Comparison of ENCODE assay signal across 29 cellular contexts in the genomic region with DNA sequence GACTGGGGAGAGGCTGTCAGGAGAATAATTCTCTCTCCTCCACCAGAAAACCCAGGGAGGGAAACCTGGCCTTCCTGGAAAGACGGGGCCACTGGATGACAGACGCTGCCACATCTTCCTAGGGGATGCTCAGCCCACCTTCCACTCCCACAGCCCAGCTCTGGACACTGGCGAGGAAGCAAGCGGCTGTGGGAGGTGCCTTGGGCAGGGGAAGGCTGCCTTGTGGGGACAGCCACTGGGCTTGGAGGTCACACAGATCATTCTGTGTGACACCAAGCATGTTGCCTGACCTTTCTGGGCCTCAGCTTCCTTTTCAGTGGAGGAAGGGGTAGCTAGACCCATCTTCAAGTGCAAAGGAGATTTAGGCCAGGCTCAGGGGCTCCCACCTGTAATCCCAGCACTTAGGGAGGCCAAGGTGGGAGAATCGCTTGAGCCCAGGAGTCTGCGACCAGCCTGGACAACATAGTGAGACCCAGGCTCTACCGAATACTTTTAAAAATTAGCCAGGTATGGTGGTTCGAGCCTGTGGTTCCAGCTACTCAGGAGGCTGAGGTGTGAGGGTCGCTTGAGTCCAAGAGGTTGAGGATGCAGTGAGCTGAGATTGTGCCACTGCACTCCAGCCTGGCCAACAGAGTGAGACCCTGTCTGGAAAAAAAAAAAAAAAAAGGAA. TPM values are rescaled to one million over a fixed set of nuclear protein-coding genes. Genes with fewer than 3 reads are reported as not detected.
DNase-seq lines count a peak whose midpoint lies in the region; ATAC-seq, FAIRE-seq and TF ChIP-seq lines count a peak whose summit lies in the region.
"Had no signal": no experiment of that assay in that cellular context is flagged by ENCODE, and none has a peak within 500 bp of the region (broad histone marks: within the 10 kb centered on the region; RNA-seq: fewer than 3 reads in every experiment).

No MANE protein-coding gene starts in this region.

- no peak overlapping the region for H3K9ac ChIP-seq in HepG2 (ENCODE audit: insufficient read depth, low read depth, low read length)
- H3K9ac ChIP-seq: KMS-11 had no signal

- no peak overlapping the region for H3K4me3 Mint-ChIP-seq in glutamatergic neuron (ENCODE audit: unreplicated experiment)
- no peak overlapping the region for H3K4me3 Mint-ChIP-seq in activated T-cell treated with anti-CD3 and anti-CD28 coated beads, Interleukin-2, amount 50 U/mL, for 4 hours
- H3K4me3 Mint-ChIP-seq: CD4-positive, alpha-beta memory T cell; GM23338; H9; HFFc6 had no signal

- H2AFZ ChIP-seq in HepG2 (ENCODE audit: low read length) = no peak overlapping the region
- H2AFZ ChIP-seq: GM23338 had no signal

- intact Hi-C loops in HepG2 (cut with micrococcal nuclease; ENCODE audit: unreplicated experiment) = no loop called here
- intact Hi-C loops in right lobe of liver (cut with DNase I) = no loop called here
- intact Hi-C loops in sigmoid colon (cut with DNase I) = no loop called here

- no peak for DNase-seq in HepG2 (ENCODE audit: low spot score)
- DNase-seq in right lobe of liver = no peak
- DNase-seq in glutamatergic neuron = peak; percentile 10
- peak; percentile 56 for DNase-seq in sigmoid colon
- no peak for DNase-seq in activated T-cell treated with anti-CD3 and anti-CD28 coated beads, Interleukin-2, amount 50 U/mL, for 4 hours
- DNase-seq in WERI-Rb-1 = no peak
- no peak for DNase-seq in stimulated activated CD4-positive, alpha-beta T cell treated with anti-CD3 and anti-CD28 coated beads, Interleukin-4, amount 100 ng/mL, for 24 hours
- DNase-seq: C1 segment of cervical spinal cord, COR-L47, DMS53, H9, HFFc6, IMR-90, NCI-H1048, NCI-H1417, NCI-H1694 treated with DMSO at 0.1 percent for 48 hours, NCI-H2081, NCI-H2171, NCI-H226, NCI-H510A, SIG-M5 had no signal

- H3K27ac ChIP-seq in HepG2 (ENCODE audit: extremely low read length, insufficient read depth, low read length) (no peak overlapping the region), right lobe of liver (no peak overlapping the region), sigmoid colon (no peak overlapping the region), WERI-Rb-1 (no peak overlapping the region)
- H3K27ac ChIP-seq: A549, KMS-11, RWPE1, SK-N-MC had no signal

- H3K9me3 ChIP-seq in HepG2 (ENCODE audit: low read length) (no peaks in the 10 kb centered on the region), right lobe of liver (no peaks in the 10 kb centered on the region), sigmoid colon (no peaks in the 10 kb centered on the region), WERI-Rb-1 (ENCODE audit: severe bottlenecking) (no peaks in the 10 kb centered on the region)
- H3K9me3 ChIP-seq: A549 had no signal

- TF ChIP-seq RAD21 in HepG2 (CRISPR knock-in tag; IDR thresholded peaks at IDR 0.05) = no peak

- in situ Hi-C loops in HepG2 (cut with HindIII; ENCODE audit: extremely low pct_ligation_motif_present, low pct_unique_long_range_greater_than_20kb) = no loop called here

- peaks cover 22% of the 10 kb centered on the region for H3K27me3 Mint-ChIP-seq in glutamatergic neuron (ENCODE audit: unreplicated experiment)
- H3K27me3 Mint-ChIP-seq in activated T-cell treated with anti-CD3 and anti-CD28 coated beads, Interleukin-2, amount 50 U/mL, for 4 hours (ENCODE audit: low read depth) = peaks cover 60% of the 10 kb centered on the region

- H3K4me2 ChIP-seq in HepG2 (ENCODE audit: low read depth, low read length) = no peak overlapping the region
- H3K4me2 ChIP-seq: A549, GM23338, KMS-11 had no signal

- no TSS peak for BruUV-seq in HepG2 (replicated peaks; lab: Mats Ljungman, UMichigan)

- WGBS in HepG2 (ENCODE audit: low lambda C conversion rate) = 55% methylated on average over 8 of the region's 9 CpGs
- 67% methylated on average over 3 of the region's 9 CpGs for WGBS in right lobe of liver (ENCODE audit: insufficient coverage, low coverage, low lambda C conversion rate, missing lambda C conversion rate)
- 82 to 87% methylated on average over 9 of the region's 9 CpGs for WGBS in sigmoid colon, 2 donors

- H3K79me2 ChIP-seq in HepG2 (ENCODE audit: insufficient read depth, low read length) = no peaks in the 10 kb centered on the region

- peaks cover 3% of the 10 kb centered on the region for H3K4me1 Mint-ChIP-seq in glutamatergic neuron (ENCODE audit: low read depth, unreplicated experiment)
- H3K4me1 Mint-ChIP-seq in activated T-cell treated with anti-CD3 and anti-CD28 coated beads, Interleukin-2, amount 50 U/mL, for 4 hours (ENCODE audit: low read depth) = peaks cover 13% of the 10 kb centered on the region

- H3K36me3 Mint-ChIP-seq in glutamatergic neuron (ENCODE audit: unreplicated experiment) = no peaks in the 10 kb centered on the region
- H3K36me3 Mint-ChIP-seq in activated T-cell treated with anti-CD3 and anti-CD28 coated beads, Interleukin-2, amount 50 U/mL, for 4 hours (ENCODE audit: insufficient read depth) = no peaks in the 10 kb centered on the region

- H3K9me3 Mint-ChIP-seq in glutamatergic neuron (ENCODE audit: unreplicated experiment) = peaks cover 7% of the 10 kb centered on the region
- no peaks in the 10 kb centered on the region for H3K9me3 Mint-ChIP-seq in activated T-cell treated with anti-CD3 and anti-CD28 coated beads, Interleukin-2, amount 50 U/mL, for 4 hours
- H3K9me3 Mint-ChIP-seq: HFFc6 had no signal

- CTCF ChIA-PET in HepG2 (lab: Yijun Ruan, JAX; ENCODE audit: low intra/inter-chr PET ratio, low total read pairs) = no interaction called here

- H3K36me3 ChIP-seq in HepG2 (replicated peaks in 1 of 2; ENCODE audit: control insufficient read depth in 1 of 2, insufficient read depth in 2 of 2, low read length in 2 of 2) (no peaks in the 10 kb centered on the region), right lobe of liver (no peaks in the 10 kb centered on the region), sigmoid colon (no peaks in the 10 kb centered on the region), WERI-Rb-1 (no peaks in the 10 kb centered on the region)

- H3K4me1 ChIP-seq in HepG2 (ENCODE audit: insufficient read depth, low read length) (no peaks in the 10 kb centered on the region), right lobe of liver (peaks cover 0 to 8% (median 2%) of the 10 kb centered on the region in 4 donors), sigmoid colon (peaks cover 0 to 16% (median 15%) of the 10 kb centered on the region in 4 donors)
- H3K4me1 ChIP-seq: A549 had no signal

- no peak for FAIRE-seq in HepG2 (lab: Jason Lieb, UNC)
- FAIRE-seq: A549, GM18507 had no signal

- TF ChIP-seq CTCF in HepG2 (CRISPR knock-in tag; IDR thresholded peaks at IDR 0.05) (no peak), right lobe of liver (IDR thresholded peaks at IDR 0.05) (no peak), glutamatergic neuron (IDR thresholded peaks at IDR 0.05; ENCODE audit: partially characterized antibody, unreplicated experiment) (no peak), sigmoid colon (IDR thresholded peaks at IDR 0.05) (no peak), WERI-Rb-1 (IDR thresholded peaks at IDR 0.05; ENCODE audit: low read depth, low read length) (no peak)

- ATAC-seq in HepG2 (no peak), right lobe of liver (no peak)
- no peak for ATAC-seq in activated T-cell treated with anti-CD3 and anti-CD28 coated beads, Interleukin-2, amount 50 U/mL, for 4 hours
- ATAC-seq: A549, GM23338, Panc1 had no signal

- H3K4me3 ChIP-seq in HepG2 (replicated peaks in 1 of 3; ENCODE audit: insufficient read depth in 1 of 3, low read depth in 2 of 3, low read length in 3 of 3) = no peak overlapping the region
- no peak overlapping the region for H3K4me3 ChIP-seq in right lobe of liver
- no peak overlapping the region for H3K4me3 ChIP-seq in sigmoid colon
- no peak overlapping the region for H3K4me3 ChIP-seq in WERI-Rb-1 (ENCODE audit: low read depth, low read length)
- H3K4me3 ChIP-seq: A549, GM23338, SK-N-MC had no signal

- no peak overlapping the region for H3K27ac Mint-ChIP-seq in glutamatergic neuron (ENCODE audit: unreplicated experiment)
- H3K27ac Mint-ChIP-seq: CD4-positive, alpha-beta memory T cell; GM23338; H9; HFFc6 had no signal

- TF ChIP-seq POLR2A in HepG2 (IDR thresholded peaks at IDR 0.05; ENCODE audit: insufficient read depth in 1 of 2, low read depth in 2 of 2, low read length in 2 of 2) = no peak
- TF ChIP-seq POLR2A in right lobe of liver (IDR thresholded peaks at IDR 0.05) = no peak
- no peak for TF ChIP-seq POLR2A in sigmoid colon (IDR thresholded peaks at IDR 0.05)

- H3K27me3 ChIP-seq in HepG2 (ENCODE audit: control insufficient read depth in 1 of 2, insufficient read depth in 2 of 2, low read length in 2 of 2) (peaks cover 2 to 5% of the 10 kb centered on the region in 2 experiments; a peak in 1 of 5 replicates), right lobe of liver (peaks cover 4 to 15% of the 10 kb centered on the region in 2 donors), sigmoid colon (peaks cover 25 to 100% (median 68%) of the 10 kb centered on the region in 3 donors), WERI-Rb-1 (ENCODE audit: insufficient read depth, low read depth, severe bottlenecking) (peaks cover 3% of the 10 kb centered on the region)

- H4K20me1 ChIP-seq in HepG2 (ENCODE audit: insufficient read depth, low read length) = no peaks in the 10 kb centered on the region

- POLR2A ChIA-PET in HepG2 (lab: Yijun Ruan, JAX) = no interaction called here

- no peak for TF ChIP-seq EP300 in HepG2 (IDR thresholded peaks at IDR 0.05; ENCODE audit: low read depth in 2 of 2, low read length in 2 of 2)
- TF ChIP-seq EP300 in HepG2 (CRISPR knock-in tag; IDR thresholded peaks at IDR 0.05; ENCODE audit: borderline replicate concordance) = no peak
- no peak for TF ChIP-seq EP300 in sigmoid colon (IDR thresholded peaks at IDR 0.05)

RNA-seq across cellular contexts. Expression of a gene that starts 9.8 kb away (rescaled TPM):
- total RNA-seq in HepG2 (2016; rRNA removed; fragmentation: Illumina TruSeq; extraction: Trizol) (13.8 and 14.9 TPM in 2 replicates), right lobe of liver (under 1 TPM; 0.15 to 0.62 (median 0.31) TPM), glutamatergic neuron (ENCODE audit: unreplicated experiment) (0.22 TPM), sigmoid colon (1 to 10 TPM in 2 of 4 donors, under 1 TPM in 2; 0.71 to 7.2 (median 1.4) TPM)
- total RNA-seq in HepG2 (2016; cell fraction: cytosol; rRNA removed; fragmentation: Illumina TruSeq; extraction: Trizol; ENCODE audit: low read depth) = 6.3 and 10.9 TPM in 2 replicates
- 14.0 and 15.0 TPM in 2 replicates for total RNA-seq in HepG2 (2016; cell fraction: insoluble cytoplasmic fraction; rRNA removed; fragmentation: Illumina TruSeq; extraction: Trizol)
- 19.1 and 23.9 TPM in 2 replicates for total RNA-seq in HepG2 (2016; cell fraction: membrane; rRNA removed; fragmentation: Illumina TruSeq; extraction: Trizol)
- 5.4 and 9.8 TPM in 2 replicates for total RNA-seq in HepG2 (2016; cell fraction: nucleus; rRNA removed; fragmentation: Illumina TruSeq; extraction: Trizol)
- polyA plus RNA-seq in HepG2 (2011; rRNA removed) (12.1 and 15.2 TPM in 2 replicates), sigmoid colon (1 to 10 TPM in 1 of 3 donors, under 1 TPM in 1, not detected in 1; 0.45 to 1.2 TPM)
- polyA plus RNA-seq in HepG2 (2011; cell fraction: cytosol; rRNA removed) = 8.4 and 14.6 TPM in 2 replicates
- 17.5 and 22.0 TPM in 2 replicates for polyA plus RNA-seq in HepG2 (2011; cell fraction: nucleus; rRNA removed)
- polyA plus RNA-seq in HepG2 (2012) = 8.0 and 8.9 TPM in 2 replicates
- 8.3 and 12.3 TPM in 2 replicates for polyA plus RNA-seq in HepG2 (2016; cell fraction: cytosol; fragmentation: Illumina TruSeq; extraction: Trizol; ENCODE audit: low read depth)
- polyA plus RNA-seq in HepG2 (2016; cell fraction: insoluble cytoplasmic fraction; fragmentation: Illumina TruSeq; extraction: Trizol; ENCODE audit: low read depth) = 16.8 and 17.9 TPM in 2 replicates
- polyA plus RNA-seq in HepG2 (2016; cell fraction: membrane; fragmentation: Illumina TruSeq; extraction: Trizol; ENCODE audit: low read depth) = 19.5 and 22.1 TPM in 2 replicates
- 13.8 and 15.1 TPM in 2 replicates for polyA plus RNA-seq in HepG2 (2016; cell fraction: nucleus; fragmentation: Illumina TruSeq; extraction: Trizol; ENCODE audit: insufficient read depth, low read depth)
- 0.58 and 6.7 TPM in 2 replicates for polyA minus RNA-seq in HepG2 (2011; rRNA and poly(A)+ RNA removed; ENCODE audit: low replicate concordance)
- polyA minus RNA-seq in HepG2 (2011; cell fraction: cytosol; rRNA and poly(A)+ RNA removed) = 3.3 and 5.9 TPM in 2 replicates
- polyA minus RNA-seq in HepG2 (2011; cell fraction: nucleus; rRNA and poly(A)+ RNA removed) = 3.1 and 4.0 TPM in 2 replicates
- total RNA-seq in activated T-cell treated with anti-CD3 and anti-CD28 coated beads, Interleukin-2, amount 50 U/mL, for 4 hours = under 1 TPM in 1 of 3 donors, not detected in 2; 0.14 TPM
- total RNA-seq: CD4-positive, alpha-beta memory T cell; GM23338; H9 had no signal
- polyA plus RNA-seq: CD4-positive, alpha-beta memory T cell had no signal

Comparison
In these comparisons a context has a peak if more than half of its experiments do, and no peak if none do; other contexts are left out.
1. DNase-seq: peak in glutamatergic neuron (single experiment) and sigmoid colon (single experiment); none in HepG2 (single experiment), right lobe of liver (0 of 3), activated T-cell treated with anti-CD3 and anti-CD28 coated beads, Interleukin-2, amount 50 U/mL, for 4 hours (single experiment), WERI-Rb-1 (single experiment) and stimulated activated CD4-positive, alpha-beta T cell treated with anti-CD3 and anti-CD28 coated beads, Interleukin-4, amount 100 ng/mL, for 24 hours (single experiment).